In genomic region chr5:37672118-37672588, GRCh38 we compare ENCODE assay signal across 8 cellular contexts.
DNase-seq lines count a peak whose midpoint lies in the region; ATAC-seq, FAIRE-seq and TF ChIP-seq lines count a peak whose summit lies in the region.
"Not testable (repeated sequence)": the region's sequence is repeated elsewhere in the genome, so short reads cannot be mapped to it uniquely, and the experiment has no call there.

No MANE protein-coding gene starts in this region.

- peak overlapping the region; percentile 39 for H3K27ac Mint-ChIP-seq in endothelial cell (ENCODE audit: unreplicated experiment)

- not testable (repeated sequence) for H3K27ac ChIP-seq in BLaER1 treated with 17β-estradiol and CSF1 and Interleukin-3, amounts not matched to agents 10 nM and 100 nM
- H3K27ac ChIP-seq in rectal smooth muscle tissue (ENCODE audit: low read depth, low read length), result peak overlapping the region; percentile 51

- H3K9ac ChIP-seq in BLaER1 treated with 17β-estradiol and CSF1 and Interleukin-3, amounts not matched to agents 10 nM and 100 nM; rectal smooth muscle tissue (ENCODE audit: low read length): not testable (repeated sequence)

- not testable (repeated sequence) for H3K27me3 Mint-ChIP-seq in endothelial cell (ENCODE audit: unreplicated experiment)

- peaks cover 0 to 10% (median 0%) of the 10 kb centered on the region in 11 experiments; a peak in 4 of 22 replicates for H3K36me3 ChIP-seq in BLaER1 treated with 17β-estradiol and CSF1 and Interleukin-3, amounts not matched to agents 10 nM and 100 nM
- not testable (repeated sequence) for H3K36me3 ChIP-seq in rectal smooth muscle tissue (ENCODE audit: control insufficient read depth, insufficient read depth, low read length)

- H3K9me3 Mint-ChIP-seq in endothelial cell (ENCODE audit: unreplicated experiment), result not testable (repeated sequence)

- H3K9me3 ChIP-seq in BLaER1 treated with 17β-estradiol and CSF1 and Interleukin-3, amounts not matched to agents 10 nM and 100 nM (replicated peaks in 1 of 11), result peaks cover 5 to 16% (median 11%) of the 10 kb centered on the region in 11 experiments; a peak in 16 of 22 replicates

- peaks cover 10 to 15% (median 13%) of the 10 kb centered on the region in 10 experiments for H3K4me1 ChIP-seq in BLaER1 treated with 17β-estradiol and CSF1 and Interleukin-3, amounts not matched to agents 10 nM and 100 nM
- H3K4me1 ChIP-seq in rectal smooth muscle tissue (ENCODE audit: control insufficient read depth, insufficient read depth, low read length), result not testable (repeated sequence)

- not testable (repeated sequence) for DNase-seq in GM18507 (ENCODE audit: extremely low spot score, insufficient read length, low read depth)
- DNase-seq in NOMO-1 treated with dmso at 0.1 percent for 144 hours (lab: John Stamatoyannopoulos, UW; ENCODE audit: unreplicated experiment), result peak; percentile 84
- peak; percentile 8 for DNase-seq in activated CD4-positive, alpha-beta T cell treated with anti-CD3 and anti-CD28 coated beads for 48 hours
- DNase-seq in endothelial cell (ENCODE audit: low spot score), result peak; percentile 11

- ATAC-seq in GM21619 (IDR thresholded peaks at IDR 0.05; ENCODE audit: unreplicated experiment) (peak; percentile 65), HG03378 (IDR thresholded peaks at IDR 0.05; ENCODE audit: unreplicated experiment) (peak; percentile 89)

- not testable (repeated sequence) for TF ChIP-seq CTCF in endothelial cell (IDR thresholded peaks at IDR 0.05; ENCODE audit: unreplicated experiment)

- peaks cover 21% of the 10 kb centered on the region for H3K4me1 Mint-ChIP-seq in endothelial cell (ENCODE audit: unreplicated experiment)

- peaks cover 0 to 32% (median 0%) of the 10 kb centered on the region in 11 experiments; a peak in 6 of 22 replicates for H4K20me1 ChIP-seq in BLaER1 treated with 17β-estradiol and CSF1 and Interleukin-3, amounts not matched to agents 10 nM and 100 nM

- peak; percentile 55 for FAIRE-seq in GM18507 (lab: Jason Lieb, UNC)

- not testable (repeated sequence) for H3K36me3 Mint-ChIP-seq in endothelial cell (ENCODE audit: low read depth, unreplicated experiment)

- H3K4me3 Mint-ChIP-seq in endothelial cell (ENCODE audit: unreplicated experiment), result not testable (repeated sequence)

- not testable (repeated sequence) for H3K27me3 ChIP-seq in BLaER1 treated with 17β-estradiol and CSF1 and Interleukin-3, amounts not matched to agents 10 nM and 100 nM; rectal smooth muscle tissue (ENCODE audit: control insufficient read depth, insufficient read depth, low read length)

- H3K4me2 ChIP-seq in BLaER1 treated with 17β-estradiol and CSF1 and Interleukin-3, amounts not matched to agents 10 nM and 100 nM, result peak overlapping the region; percentile 48 to 70 (median 56)

- H3K4me3 ChIP-seq in BLaER1 treated with 17β-estradiol and CSF1 and Interleukin-3, amounts not matched to agents 10 nM and 100 nM; rectal smooth muscle tissue (ENCODE audit: low read length): not testable (repeated sequence)
